ENCODE assay signal across 12 cellular contexts in the genomic region with DNA sequence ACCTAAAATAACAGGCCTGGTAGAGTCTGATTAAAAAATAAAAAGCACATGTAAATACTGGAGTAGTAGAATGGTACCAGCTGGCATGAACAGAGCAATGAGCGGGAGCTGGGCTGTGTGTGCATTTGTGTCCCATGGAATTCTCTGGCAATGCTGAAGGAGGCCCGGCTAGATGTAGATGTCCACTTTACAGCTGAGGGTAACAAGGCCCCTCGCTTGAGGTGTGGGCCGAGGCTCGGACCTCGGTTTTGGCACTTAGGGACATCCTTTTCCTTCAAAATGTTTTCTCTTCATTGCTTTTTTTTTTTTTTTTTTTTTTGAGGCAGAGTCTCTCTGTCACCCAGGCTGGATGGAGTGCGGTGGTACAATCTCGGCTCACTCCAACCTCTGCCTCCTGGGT. TPM values are rescaled to one million over a fixed set of nuclear protein-coding genes. Genes with fewer than 3 reads are reported as not detected.
DNase-seq lines count a peak whose midpoint lies in the region; ATAC-seq and TF ChIP-seq lines count a peak whose summit lies in the region.
"Had no signal": no experiment of that assay in that cellular context is flagged by ENCODE, and none has a peak within 500 bp of the region (broad histone marks: within the 10 kb centered on the region; RNA-seq: fewer than 3 reads in every experiment).

No MANE protein-coding gene starts in this region.

- H3K9me3 Mint-ChIP-seq in natural killer cell (peaks cover 0 to 2% of the 10 kb centered on the region in 2 donors), neural crest cell (no peaks in the 10 kb centered on the region), Caco-2 (ENCODE audit: unreplicated experiment) (no peaks in the 10 kb centered on the region)
- H3K9me3 Mint-ChIP-seq in natural killer cell treated with Interleukin-12 subunit alpha and Interleukin-12 subunit beta and Interleukin-15 and Interleukin-18, amount 100 ng/mL, for 72 hours, result peaks cover 4% of the 10 kb centered on the region

- CTCF ChIA-PET in Caco-2 (lab: Charles Lee), result no interaction called here

- H3K9me3 ChIP-seq in T-helper 17 cell (ENCODE audit: control insufficient read depth, low read length, poor library complexity, severe bottlenecking) (no peaks in the 10 kb centered on the region), Caco-2 (no peaks in the 10 kb centered on the region)

- H3K4me3 Mint-ChIP-seq in natural killer cell (peak overlapping the region; percentile 37), T-helper 17 cell (peak overlapping the region; percentile 69), neural crest cell (peak overlapping the region; percentile 64), Caco-2 (ENCODE audit: unreplicated experiment) (no peak overlapping the region)
- H3K4me3 Mint-ChIP-seq in natural killer cell treated with Interleukin-12 subunit alpha and Interleukin-12 subunit beta and Interleukin-15 and Interleukin-18, amount 100 ng/mL, for 72 hours, result no peak overlapping the region
- H3K4me3 Mint-ChIP-seq: H9 had no signal

- H3K27me3 ChIP-seq in Caco-2 (replicated peaks; ENCODE audit: control insufficient read depth, insufficient read depth, low read length), result no peaks in the 10 kb centered on the region

- H3K4me1 Mint-ChIP-seq in natural killer cell, result peaks cover 16 to 21% of the 10 kb centered on the region in 2 donors
- H3K4me1 Mint-ChIP-seq in natural killer cell treated with Interleukin-12 subunit alpha and Interleukin-12 subunit beta and Interleukin-15 and Interleukin-18, amount 100 ng/mL, for 72 hours (ENCODE audit: low read depth in 2 of 2), result peaks cover 12 to 20% of the 10 kb centered on the region in 2 donors
- H3K4me1 Mint-ChIP-seq in T-helper 17 cell, result peaks cover 32% of the 10 kb centered on the region
- H3K4me1 Mint-ChIP-seq in neural crest cell, result peaks cover 28% of the 10 kb centered on the region
- no peaks in the 10 kb centered on the region for H3K4me1 Mint-ChIP-seq in Caco-2 (ENCODE audit: low read depth, unreplicated experiment)

- no peaks in the 10 kb centered on the region for H3K36me3 ChIP-seq in Caco-2 (ENCODE audit: control insufficient read depth, insufficient read depth, low read length)

- DNase-seq in natural killer cell, result no peak
- DNase-seq in natural killer cell treated with Interleukin-12 subunit alpha and Interleukin-12 subunit beta and Interleukin-15 and Interleukin-18, amount 100 ng/mL, for 72 hours (ENCODE audit: low spot score), result no peak
- no peak for DNase-seq in T-helper 17 cell
- DNase-seq in neural crest cell (ENCODE audit: low read depth, low spot score), result no peak
- no peak for DNase-seq in Caco-2
- DNase-seq in NCI-H146 (lab: John Stamatoyannopoulos, UW), result no peak
- DNase-seq: DMS53, GF-D8, GOT3, H9, IMR-90 had no signal

- ATAC-seq in natural killer cell (no peak), T-helper 17 cell (no peak)
- no peak for ATAC-seq in natural killer cell treated with Interleukin-12 subunit alpha and Interleukin-12 subunit beta and Interleukin-15 and Interleukin-18, amount 100 ng/mL, for 72 hours

- H3K4me1 ChIP-seq in Caco-2, result no peaks in the 10 kb centered on the region

- BruUV-seq in Caco-2 (replicated peaks; lab: Mats Ljungman, UMichigan), result no TSS peak

- H3K36me3 Mint-ChIP-seq in natural killer cell (no peaks in the 10 kb centered on the region), T-helper 17 cell (ENCODE audit: low read depth) (peaks cover 2% of the 10 kb centered on the region), neural crest cell (ENCODE audit: low read depth) (no peaks in the 10 kb centered on the region), Caco-2 (ENCODE audit: insufficient read depth, unreplicated experiment) (no peaks in the 10 kb centered on the region)
- peaks cover 7% of the 10 kb centered on the region for H3K36me3 Mint-ChIP-seq in natural killer cell treated with Interleukin-12 subunit alpha and Interleukin-12 subunit beta and Interleukin-15 and Interleukin-18, amount 100 ng/mL, for 72 hours

- intact Hi-C loops in natural killer cell (cut with micrococcal nuclease), result no loop called here
- intact Hi-C loops in Caco-2 (cut with micrococcal nuclease; ENCODE audit: unreplicated experiment), result no loop called here

- H3K27ac Mint-ChIP-seq in natural killer cell, result no peak overlapping the region
- no peak overlapping the region for H3K27ac Mint-ChIP-seq in natural killer cell treated with Interleukin-12 subunit alpha and Interleukin-12 subunit beta and Interleukin-15 and Interleukin-18, amount 100 ng/mL, for 72 hours
- H3K27ac Mint-ChIP-seq in T-helper 17 cell, result peak overlapping the region; percentile 94
- no peak overlapping the region for H3K27ac Mint-ChIP-seq in neural crest cell (ENCODE audit: unreplicated experiment)
- H3K27ac Mint-ChIP-seq in Caco-2 (ENCODE audit: unreplicated experiment), result no peak overlapping the region
- H3K27ac Mint-ChIP-seq: CD14-positive monocyte, H9 had no signal

- POLR2A ChIA-PET in Caco-2 (lab: Charles Lee), result no interaction called here

- H3K27me3 Mint-ChIP-seq in natural killer cell (ENCODE audit: low read depth in 2 of 2) (peaks cover 6 to 12% of the 10 kb centered on the region in 2 donors), T-helper 17 cell (no peaks in the 10 kb centered on the region), neural crest cell (ENCODE audit: low read depth) (no peaks in the 10 kb centered on the region), Caco-2 (ENCODE audit: insufficient read depth, unreplicated experiment) (no peaks in the 10 kb centered on the region)
- peaks cover 7 to 16% of the 10 kb centered on the region in 2 donors for H3K27me3 Mint-ChIP-seq in natural killer cell treated with Interleukin-12 subunit alpha and Interleukin-12 subunit beta and Interleukin-15 and Interleukin-18, amount 100 ng/mL, for 72 hours

- TF ChIP-seq CTCF in natural killer cell (IDR thresholded peaks at IDR 0.05) (no peak), neural crest cell (conservative IDR thresholded peaks at IDR 0.05) (no peak), Caco-2 (IDR thresholded peaks at IDR 0.05; ENCODE audit: insufficient read depth in 1 of 2, low read depth in 1 of 2, low read length in 1 of 2, severe bottlenecking in 1 of 2, unreplicated experiment in 1 of 2) (no peak)

- no peak overlapping the region for H3K4me3 ChIP-seq in Caco-2 (ENCODE audit: low read depth, low read length)

RNA-seq across cellular contexts. Expression of a gene that starts 1.5 kb away (rescaled TPM):
- 100 to 1,000 TPM; 133 to 204 (median 193) TPM for total RNA-seq in natural killer cell
- total RNA-seq in natural killer cell treated with Interleukin-12 subunit alpha and Interleukin-12 subunit beta and Interleukin-15 and Interleukin-18, amount 100 ng/mL, for 72 hours, result 10 to 100 TPM; 42.0 to 43.3 TPM
- total RNA-seq in T-helper 17 cell, result 100 to 1,000 TPM; 142 to 160 TPM
- total RNA-seq in neural crest cell, result 3.7 and 4.1 TPM in 2 replicates
- total RNA-seq in Caco-2 (2022), result 25.7 and 26.6 TPM in 2 replicates
- total RNA-seq: IMR-90 had no signal

Comparison
In these comparisons a context has a peak if more than half of its experiments do, and no peak if none do; other contexts are left out.
1. H3K4me3 Mint-ChIP-seq: peak in natural killer cell (single experiment), T-helper 17 cell (single experiment) and neural crest cell (single experiment); none in natural killer cell treated with Interleukin-12 subunit alpha and Interleukin-12 subunit beta and Interleukin-15 and Interleukin-18, amount 100 ng/mL, for 72 hours (single experiment) and Caco-2 (single experiment).